In the genomic region with DNA sequence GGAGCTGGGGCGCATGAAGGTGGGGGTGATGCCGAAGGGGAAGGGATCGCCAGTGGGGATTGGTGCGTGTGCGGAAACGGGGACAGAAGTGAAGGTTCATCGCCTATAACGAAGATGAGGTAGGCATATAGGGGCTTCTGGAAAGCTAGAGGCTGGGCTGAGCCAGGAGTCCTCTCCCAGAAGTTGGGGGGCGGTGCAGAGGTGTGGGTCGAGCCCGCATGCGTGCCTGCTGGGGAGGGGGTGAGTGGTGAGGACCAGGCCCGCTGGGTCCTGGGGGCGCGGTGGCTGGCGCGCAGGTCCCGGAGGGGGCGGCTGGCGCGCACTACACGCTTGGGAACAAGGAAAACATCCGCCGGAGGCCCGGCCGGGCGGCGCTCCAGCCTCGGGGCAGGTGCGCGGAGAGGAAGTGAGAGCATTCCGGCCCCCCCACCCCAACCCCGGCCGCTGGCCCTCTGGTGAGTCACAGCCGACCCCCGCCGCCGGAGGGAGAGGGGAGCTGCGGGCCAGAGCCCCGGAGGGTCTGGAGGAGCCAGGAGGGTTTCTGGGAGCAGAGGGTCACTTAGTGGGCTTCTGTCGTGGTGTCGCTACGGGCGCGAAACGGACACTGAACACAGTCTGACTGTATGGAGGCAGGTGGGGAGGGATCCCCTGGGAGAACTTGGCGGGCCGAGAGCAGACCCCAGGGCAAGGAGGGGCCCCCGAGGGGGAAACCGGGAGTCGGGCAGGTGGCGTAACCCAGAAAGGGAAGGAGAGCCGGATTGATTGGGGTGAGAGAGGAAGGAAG, we compare ENCODE assay signal across 9 cellular contexts. TPM values are rescaled to one million over a fixed set of nuclear protein-coding genes. Genes with fewer than 3 reads are reported as not detected.
DNase-seq lines count a peak whose midpoint lies in the region; ATAC-seq and TF ChIP-seq lines count a peak whose summit lies in the region.
"Had no signal": no experiment of that assay in that cellular context is flagged by ENCODE, and none has a peak within 500 bp of the region (broad histone marks: within the 10 kb centered on the region; RNA-seq: fewer than 3 reads in every experiment).

No MANE protein-coding gene starts in this region.

- H3K4me1 Mint-ChIP-seq in activated T-cell treated with anti-CD3 and anti-CD28 coated beads, Interleukin-2, amount 50 U/mL, for 24 hours (ENCODE audit: low read depth), result peaks cover 41% of the 10 kb centered on the region
- peaks cover 25% of the 10 kb centered on the region for H3K4me1 Mint-ChIP-seq in nephron

- H3K27ac ChIP-seq in testis, result peak overlapping the region in 1 of 2 donors; percentile 47

- TF ChIP-seq CTCF in fibroblast of mammary gland (conservative IDR thresholded peaks at IDR 0.05; ENCODE audit: control insufficient read depth, insufficient read depth, low read depth, low read length), result no peak
- TF ChIP-seq CTCF in nephron (IDR thresholded peaks at IDR 0.05; ENCODE audit: unreplicated experiment in 3 of 3), result peak in 1 of 3 experiments; percentile 2
- TF ChIP-seq CTCF in testis (IDR thresholded peaks at IDR 0.05), result no peak

- peak overlapping the region; percentile 25 for H3K4me3 ChIP-seq in fibroblast of mammary gland (ENCODE audit: control insufficient read depth, low read depth, low read length)
- H3K4me3 ChIP-seq in testis, result peak overlapping the region; percentile 40 to 60

- no peak for TF ChIP-seq POLR2A in testis (IDR thresholded peaks at IDR 0.05)

- peak; percentile 50 for ATAC-seq in HG02981 (IDR thresholded peaks at IDR 0.05; ENCODE audit: unreplicated experiment)

- no peaks in the 10 kb centered on the region for H3K36me3 ChIP-seq in testis (ENCODE audit: low read depth, missing control alignments)

- H3K27me3 ChIP-seq in testis, result no peaks in the 10 kb centered on the region

- 1 to 2% methylated on average over 28 to 53 of the region's 53 CpGs for WGBS in testis, 2 donors

- peaks cover 11% of the 10 kb centered on the region for H3K4me1 ChIP-seq in testis

- no peaks in the 10 kb centered on the region for H3K27me3 Mint-ChIP-seq in activated T-cell treated with anti-CD3 and anti-CD28 coated beads, Interleukin-2, amount 50 U/mL, for 24 hours
- H3K27me3 Mint-ChIP-seq in nephron (ENCODE audit: low read depth), result no peaks in the 10 kb centered on the region

- H3K27ac Mint-ChIP-seq in activated T-cell treated with anti-CD3 and anti-CD28 coated beads, Interleukin-2, amount 50 U/mL, for 24 hours, result peak overlapping the region; percentile 96
- H3K27ac Mint-ChIP-seq in nephron, result peak overlapping the region; percentile 37 to 96 (median 93)

- H3K36me3 Mint-ChIP-seq in activated T-cell treated with anti-CD3 and anti-CD28 coated beads, Interleukin-2, amount 50 U/mL, for 24 hours (ENCODE audit: low read depth), result peaks cover 58% of the 10 kb centered on the region
- H3K36me3 Mint-ChIP-seq in nephron (ENCODE audit: low read depth), result peaks cover 32% of the 10 kb centered on the region

- peak in 3 of 4 experiments; percentile 23 to 62 (median 53) for DNase-seq in activated naive CD4-positive, alpha-beta T cell (lab: John Stamatoyannopoulos, UW)
- DNase-seq in activated naive CD4-positive, alpha-beta T cell treated with anti-CD3 and anti-CD28 coated beads, Interleukin-2, amount 50 U/mL, for 16 hours, result no peak
- DNase-seq in NCI-H510A treated with DMSO at 0.1 percent for 48 hours (lab: John Stamatoyannopoulos, UW) (peak; percentile 42), fibroblast of mammary gland (ENCODE audit: low read depth) (no peak), testis (no peak)
- DNase-seq in activated T-cell treated with anti-CD3 and anti-CD28 coated beads, Interleukin-2, amount 50 U/mL, for 24 hours, result peak; percentile 86

- no peaks in the 10 kb centered on the region for H3K9me3 Mint-ChIP-seq in activated T-cell treated with anti-CD3 and anti-CD28 coated beads, Interleukin-2, amount 50 U/mL, for 24 hours
- H3K9me3 Mint-ChIP-seq in nephron, result no peaks in the 10 kb centered on the region

- intact Hi-C loops in testis (cut with DNase I; ENCODE audit: low total_unique reads), result no loop called here

- no peaks in the 10 kb centered on the region for H3K9me3 ChIP-seq in testis

- H3K4me3 Mint-ChIP-seq in activated T-cell treated with anti-CD3 and anti-CD28 coated beads, Interleukin-2, amount 50 U/mL, for 24 hours, result peak overlapping the region; percentile 97
- peak overlapping the region; percentile 87 to 92 (median 88) for H3K4me3 Mint-ChIP-seq in nephron

RNA-seq across cellular contexts. Expression of a gene that starts 2.9 kb away (rescaled TPM):
- total RNA-seq in testis, result 1 to 10 TPM in 1 of 2 donors, not detected in 1; 1.7 TPM
- polyA plus RNA-seq in testis (ENCODE audit: insufficient read depth, low read depth, low replicate concordance), result 1.9 TPM
- total RNA-seq: subcutaneous adipose tissue had no signal

RNA-seq across cellular contexts. Expression of a gene that starts 7.8 kb away (rescaled TPM):
- total RNA-seq in testis, result 10 to 100 TPM; 21.1 to 21.4 TPM
- 23.9 TPM for polyA plus RNA-seq in testis (ENCODE audit: insufficient read depth, low read depth, low replicate concordance)

RNA-seq across cellular contexts. Expression of a gene that starts 7.9 kb away (rescaled TPM):
- total RNA-seq in testis, result 10 to 100 TPM; 66.5 to 77.1 TPM
- polyA plus RNA-seq in testis (ENCODE audit: insufficient read depth, low read depth, low replicate concordance), result 51.3 TPM

RNA-seq across cellular contexts. Expression of a gene that starts 24.5 kb away (rescaled TPM):
- total RNA-seq in testis, result 10 to 100 TPM; 51.2 to 63.1 TPM
- polyA plus RNA-seq in testis (ENCODE audit: insufficient read depth, low read depth, low replicate concordance), result 85.0 TPM

RNA-seq across cellular contexts. Expression of a gene that starts 24.9 kb away (rescaled TPM):
- total RNA-seq in testis, result 100 to 1,000 TPM; 134 to 201 TPM
- 171 TPM for polyA plus RNA-seq in testis (ENCODE audit: insufficient read depth, low read depth, low replicate concordance)

Comparison
In these comparisons a context has a peak if more than half of its experiments do, and no peak if none do; other contexts are left out.
1. DNase-seq: peak in activated naive CD4-positive, alpha-beta T cell (3 of 4), NCI-H510A treated with DMSO at 0.1 percent for 48 hours (single experiment) and activated T-cell treated with anti-CD3 and anti-CD28 coated beads, Interleukin-2, amount 50 U/mL, for 24 hours (single experiment); none in activated naive CD4-positive, alpha-beta T cell treated with anti-CD3 and anti-CD28 coated beads, Interleukin-2, amount 50 U/mL, for 16 hours (single experiment), fibroblast of mammary gland (single experiment) and testis (single experiment).